In genomic region chr4:89142691-89143669, GRCh38 we compare ENCODE assay signal across 10 cellular contexts.
DNase-seq lines count a peak whose midpoint lies in the region; ATAC-seq and TF ChIP-seq lines count a peak whose summit lies in the region.
"Had no signal": no experiment of that assay in that cellular context is flagged by ENCODE, and none has a peak within 500 bp of the region (broad histone marks: within the 10 kb centered on the region; RNA-seq: fewer than 3 reads in every experiment).

No MANE protein-coding gene starts in this region.

- no peaks in the 10 kb centered on the region for H3K4me1 ChIP-seq in effector memory CD4-positive, alpha-beta T cell (ENCODE audit: control insufficient read depth, insufficient read depth, low read length, poor library complexity, severe bottlenecking)
- H3K4me1 ChIP-seq: ascending aorta had no signal

- H3K4me3 ChIP-seq in GM12865 (ENCODE audit: low read depth, low read length), result no peak overlapping the region
- H3K4me3 ChIP-seq in effector memory CD4-positive, alpha-beta T cell (ENCODE audit: insufficient read depth, low read depth, low read length, poor library complexity, severe bottlenecking), result no peak overlapping the region
- H3K4me3 ChIP-seq: ascending aorta had no signal

- DNase-seq in GM12865 (ENCODE audit: low read depth) (peak; percentile 17), CD1c-positive myeloid dendritic cell (ENCODE audit: extremely low spot score) (no peak), Ammon's horn (ENCODE audit: low spot score) (no peak), RKO (ENCODE audit: low spot score) (no peak)
- DNase-seq in effector memory CD4-positive, alpha-beta T cell, result no peak
- DNase-seq: stimulated activated naive CD8-positive, alpha-beta T cell treated with anti-CD3 and anti-CD28 coated beads, Interleukin-15, amount 100 ng/mL, for 72 hours had no signal

- H3K36me3 ChIP-seq in effector memory CD4-positive, alpha-beta T cell (ENCODE audit: control insufficient read depth, insufficient read depth, low read length), result no peaks in the 10 kb centered on the region
- H3K36me3 ChIP-seq: ascending aorta had no signal

- H3K27me3 ChIP-seq in effector memory CD4-positive, alpha-beta T cell (replicated peaks; ENCODE audit: control insufficient read depth, insufficient read depth, low read length, poor library complexity, severe bottlenecking), result no peaks in the 10 kb centered on the region
- H3K27me3 ChIP-seq: ascending aorta had no signal

- TF ChIP-seq CTCF in GM12865 (IDR thresholded peaks at IDR 0.05; ENCODE audit: insufficient read depth, low read depth, low read length, missing control alignments), result no peak

- no peak overlapping the region for H3K27ac ChIP-seq in effector memory CD4-positive, alpha-beta T cell (ENCODE audit: insufficient read depth, low read length, poor library complexity, severe bottlenecking)
- H3K27ac ChIP-seq: ascending aorta had no signal

- H3K9me3 ChIP-seq in effector memory CD4-positive, alpha-beta T cell (ENCODE audit: control insufficient read depth, low read length), result no peaks in the 10 kb centered on the region
- H3K9me3 ChIP-seq: ascending aorta had no signal

- ATAC-seq in GM19372 (IDR thresholded peaks at IDR 0.05; ENCODE audit: low read depth, unreplicated experiment) (peak; percentile 90), HG02798 (IDR thresholded peaks at IDR 0.05; ENCODE audit: poor library complexity, unreplicated experiment) (peak; percentile 83), HG03460 (IDR thresholded peaks at IDR 0.05; ENCODE audit: unreplicated experiment) (peak; percentile 82)
- ATAC-seq: stimulated activated naive CD8-positive, alpha-beta T cell treated with anti-CD3 and anti-CD28 coated beads, Interleukin-15, amount 100 ng/mL, for 72 hours had no signal
